1 cellular context compared by ENCODE assay signal in the genomic region with DNA sequence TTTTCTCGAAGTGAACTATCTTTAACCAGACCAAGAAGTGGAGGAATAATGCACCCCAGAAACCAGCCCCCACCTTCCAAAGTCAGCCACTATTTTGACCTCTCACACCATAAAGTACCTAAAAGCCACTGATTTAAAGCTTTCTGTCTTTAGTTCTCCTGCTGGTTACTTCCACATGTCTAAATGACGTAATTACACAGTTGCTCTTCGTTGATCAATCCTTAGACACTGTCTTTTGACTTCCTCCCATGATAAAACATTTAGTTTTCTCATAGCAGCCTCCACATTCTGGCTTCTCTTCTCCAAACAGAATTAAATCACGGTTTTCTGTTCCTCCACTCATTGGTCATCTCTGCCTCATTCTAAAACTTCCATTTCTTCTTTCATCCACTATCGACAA.
A peak's percentile ranks its signal among the peaks of the same experiment; 100 is the strongest.
TF ChIP-seq lines count a peak whose summit lies in the region.

No MANE protein-coding gene starts in this region.

TF ChIP-seq in HEK293, 187 proteins besides CTCF, POLR2A, EP300 and RAD21 (continued from another document):
- TF ChIP-seq, protein P1, sequence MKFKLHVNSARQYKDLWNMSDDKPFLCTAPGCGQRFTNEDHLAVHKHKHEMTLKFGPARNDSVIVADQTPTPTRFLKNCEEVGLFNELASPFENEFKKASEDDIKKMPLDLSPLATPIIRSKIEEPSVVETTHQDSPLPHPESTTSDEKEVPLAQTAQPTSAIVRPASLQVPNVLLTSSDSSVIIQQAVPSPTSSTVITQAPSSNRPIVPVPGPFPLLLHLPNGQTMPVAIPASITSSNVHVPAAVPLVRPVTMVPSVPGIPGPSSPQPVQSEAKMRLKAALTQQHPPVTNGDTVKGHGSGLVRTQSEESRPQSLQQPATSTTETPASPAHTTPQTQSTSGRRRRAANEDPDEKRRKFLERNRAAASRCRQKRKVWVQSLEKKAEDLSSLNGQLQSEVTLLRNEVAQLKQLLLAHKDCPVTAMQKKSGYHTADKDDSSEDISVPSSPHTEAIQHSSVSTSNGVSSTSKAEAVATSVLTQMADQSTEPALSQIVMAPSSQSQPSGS (tag by site-specific recombination; IDR thresholded peaks at IDR 0.05; ENCODE audit: low read depth), result 0 out of 2 replicates have a peak, but pooled peaks have one; percentile 13
- TF ChIP-seq ZNF366 (tag by site-specific recombination; conservative IDR thresholded peaks at IDR 0.05), result no peak
